ENCODE assay signal across 1 cellular context in the genomic region with DNA sequence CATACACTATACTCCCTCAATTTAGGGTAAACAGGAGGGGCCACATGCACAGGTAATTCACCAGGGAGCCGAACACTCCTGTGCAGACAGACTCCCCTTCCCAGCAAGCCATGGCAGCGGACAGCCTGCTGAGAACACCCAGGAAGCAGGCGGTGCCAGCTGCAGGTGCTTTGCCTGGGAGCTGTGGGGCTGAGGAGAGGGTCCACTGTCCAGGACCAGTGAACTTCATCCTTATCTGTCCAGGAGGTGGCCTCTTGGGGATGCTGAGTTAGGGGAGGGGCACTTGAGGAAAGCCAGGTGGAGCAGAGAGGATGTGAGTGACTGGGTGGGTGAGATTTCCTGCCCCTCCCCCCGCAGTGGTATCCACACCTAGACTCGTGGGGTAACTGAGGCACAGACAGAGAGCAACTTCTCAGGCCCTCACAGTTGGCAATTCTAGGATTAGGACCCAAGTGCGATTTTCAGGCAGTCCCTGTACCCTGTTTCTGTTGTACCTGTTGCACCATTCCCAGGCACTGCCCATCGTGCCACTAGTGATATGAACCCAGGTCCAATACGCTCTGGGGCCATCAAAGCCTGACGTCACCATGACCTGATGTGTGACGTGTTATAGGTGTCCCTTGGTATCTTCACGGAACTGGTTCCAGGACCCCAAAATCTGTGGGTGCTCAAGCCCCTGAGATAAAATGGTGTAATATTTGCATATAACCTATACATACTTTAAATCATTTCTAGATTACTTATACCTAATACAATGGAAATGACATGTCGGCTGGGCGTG.
TF ChIP-seq lines count a peak whose summit lies in the region.

No MANE protein-coding gene starts in this region.

TF ChIP-seq in endothelial cell of umbilical vein, 7 proteins besides CTCF, POLR2A, EP300 and RAD21:
- TF ChIP-seq GATA2 (IDR thresholded peaks at IDR 0.05; ENCODE audit: insufficient read depth, insufficient read length, low read depth, low read length) (no peak), JUN (IDR thresholded peaks at IDR 0.05; ENCODE audit: borderline replicate concordance, insufficient read depth, insufficient read length, low read depth) (no peak), FOS (IDR thresholded peaks at IDR 0.05; ENCODE audit: borderline replicate concordance, insufficient read depth, low read length) (no peak), EZH2 (IDR thresholded peaks at IDR 0.05; ENCODE audit: borderline replicate concordance, low read depth, low read length, severe bottlenecking) (no peak), POLR2AphosphoS5 (IDR thresholded peaks at IDR 0.05; ENCODE audit: insufficient read depth, low read depth, low read length) (no peak)
- TF ChIP-seq, protein P1, sequence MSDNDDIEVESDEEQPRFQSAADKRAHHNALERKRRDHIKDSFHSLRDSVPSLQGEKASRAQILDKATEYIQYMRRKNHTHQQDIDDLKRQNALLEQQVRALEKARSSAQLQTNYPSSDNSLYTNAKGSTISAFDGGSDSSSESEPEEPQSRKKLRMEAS (IDR thresholded peaks at IDR 0.05; ENCODE audit: insufficient read depth, insufficient read length), result no peak
